10 cellular contexts compared by ENCODE assay signal in genomic region chr2:226661789-226662545, GRCh38.
DNase-seq lines count a peak whose midpoint lies in the region; ATAC-seq and TF ChIP-seq lines count a peak whose summit lies in the region.
"Had no signal": no experiment of that assay in that cellular context is flagged by ENCODE, and none has a peak within 500 bp of the region (broad histone marks: within the 10 kb centered on the region; RNA-seq: fewer than 3 reads in every experiment).

No MANE protein-coding gene starts in this region.

- peak overlapping the region; percentile 4 for H3K4me3 Mint-ChIP-seq in neural progenitor cell
- H3K4me3 Mint-ChIP-seq in CD4-positive, alpha-beta memory T cell, result no peak overlapping the region

- no peak overlapping the region for H3K4me2 ChIP-seq in neural progenitor cell

- POLR2A ChIA-PET in CD4-positive, alpha-beta memory T cell (lab: Charles Lee; ENCODE audit: partially characterized antibody), result no interaction called here

- H3K36me3 ChIP-seq in neural progenitor cell, result no peaks in the 10 kb centered on the region
- no peaks in the 10 kb centered on the region for H3K36me3 ChIP-seq in CD4-positive, alpha-beta memory T cell (ENCODE audit: insufficient read depth, low read length)

- no peaks in the 10 kb centered on the region for H3K79me2 ChIP-seq in neural progenitor cell (ENCODE audit: low read depth)

- H2AFZ ChIP-seq in neural progenitor cell (replicated peaks), result no peak overlapping the region

- ATAC-seq in GM19452 (IDR thresholded peaks at IDR 0.05; ENCODE audit: unreplicated experiment) (no peak), GM19023 (IDR thresholded peaks at IDR 0.05; ENCODE audit: unreplicated experiment) (no peak)

- H3F3A ChIP-seq in neural progenitor cell (ENCODE audit: low read depth), result no peaks in the 10 kb centered on the region

- no peaks in the 10 kb centered on the region for H3K4me1 ChIP-seq in neural progenitor cell
- H3K4me1 ChIP-seq in CD4-positive, alpha-beta memory T cell (ENCODE audit: insufficient read depth, low read length), result no peaks in the 10 kb centered on the region

- peak overlapping the region; percentile 12 for H3K27ac Mint-ChIP-seq in neural progenitor cell
- no peak overlapping the region for H3K27ac Mint-ChIP-seq in CD4-positive, alpha-beta memory T cell

- intact Hi-C loops in CD4-positive, alpha-beta memory T cell (cut with micrococcal nuclease), result no loop called here

- H3K9ac ChIP-seq in neural progenitor cell, result no peak overlapping the region

- no peak for TF ChIP-seq CTCF in AG10803 (conservative IDR thresholded peaks at IDR 0.05; ENCODE audit: low read length)
- no peak for TF ChIP-seq CTCF in epithelial cell of proximal tubule (conservative IDR thresholded peaks at IDR 0.05; ENCODE audit: low read depth, low read length)
- no peak for TF ChIP-seq CTCF in neural progenitor cell (IDR thresholded peaks at IDR 0.05)

- H3K27me3 Mint-ChIP-seq in neural progenitor cell (ENCODE audit: insufficient read depth, low read depth), result peaks cover 15% of the 10 kb centered on the region
- H3K27me3 Mint-ChIP-seq in CD4-positive, alpha-beta memory T cell, result peaks cover 0 to 8% of the 10 kb centered on the region in 2 donors

- H4K20me1 ChIP-seq in neural progenitor cell (ENCODE audit: low read depth), result no peaks in the 10 kb centered on the region

- H3K27me3 ChIP-seq in neural progenitor cell, result no peaks in the 10 kb centered on the region
- H3K27me3 ChIP-seq in CD4-positive, alpha-beta memory T cell (ENCODE audit: insufficient read depth, low read length), result no peaks in the 10 kb centered on the region

- DNase-seq in AG10803 (ENCODE audit: low read depth) (peak; percentile 97), NCI-H69 (lab: John Stamatoyannopoulos, UW) (peak; percentile 74), epithelial cell of proximal tubule (ENCODE audit: low read depth) (peak; percentile 98), neural progenitor cell (ENCODE audit: low spot score) (no peak)
- DNase-seq in CD4-positive, alpha-beta memory T cell, result no peak
- no peak for DNase-seq in stimulated activated CD8-positive, alpha-beta memory T cell treated with anti-CD3 and anti-CD28 coated beads, Interleukin-4, amount 100 ng/mL, for 48 hours
- DNase-seq: DMS79 treated with DMSO at 0.1 percent for 48 hours; stimulated activated CD4-positive, alpha-beta T cell treated with anti-CD3 and anti-CD28 coated beads, Interleukin-2, amount 100 ng/mL, for 24 hours had no signal

- peaks cover 25% of the 10 kb centered on the region for H3K4me1 Mint-ChIP-seq in neural progenitor cell
- no peaks in the 10 kb centered on the region for H3K4me1 Mint-ChIP-seq in CD4-positive, alpha-beta memory T cell

- H3K9me3 Mint-ChIP-seq in neural progenitor cell, result peaks cover 5% of the 10 kb centered on the region
- H3K9me3 Mint-ChIP-seq in CD4-positive, alpha-beta memory T cell, result peaks cover 0 to 2% (median 0%) of the 10 kb centered on the region in 8 donors

- no peak overlapping the region for H3K27ac ChIP-seq in neural progenitor cell
- H3K27ac ChIP-seq in CD4-positive, alpha-beta memory T cell (ENCODE audit: low read depth, low read length), result no peak overlapping the region

- no peaks in the 10 kb centered on the region for H3K9me3 ChIP-seq in neural progenitor cell (ENCODE audit: low read depth)
- no peaks in the 10 kb centered on the region for H3K9me3 ChIP-seq in CD4-positive, alpha-beta memory T cell (ENCODE audit: control insufficient read depth in 1 of 2, low read length in 2 of 2)

- H3K36me3 Mint-ChIP-seq in neural progenitor cell, result no peaks in the 10 kb centered on the region
- no peaks in the 10 kb centered on the region for H3K36me3 Mint-ChIP-seq in CD4-positive, alpha-beta memory T cell

- no peak overlapping the region for H3K4me3 ChIP-seq in AG10803 (ENCODE audit: low read length)
- no peak overlapping the region for H3K4me3 ChIP-seq in epithelial cell of proximal tubule (ENCODE audit: low read depth, low read length)
- H3K4me3 ChIP-seq in neural progenitor cell, result no peak overlapping the region
- no peak overlapping the region for H3K4me3 ChIP-seq in CD4-positive, alpha-beta memory T cell (ENCODE audit: low read length in 2 of 2)

- CTCF ChIA-PET in CD4-positive, alpha-beta memory T cell (lab: Charles Lee; ENCODE audit: partially characterized antibody), result no interaction called here

Comparison
In these comparisons a context has a peak if more than half of its experiments do, and no peak if none do; other contexts are left out.
1. DNase-seq: peak in AG10803 (single experiment), NCI-H69 (single experiment) and epithelial cell of proximal tubule (single experiment); none in neural progenitor cell (single experiment), CD4-positive, alpha-beta memory T cell (0 of 5) and stimulated activated CD8-positive, alpha-beta memory T cell treated with anti-CD3 and anti-CD28 coated beads, Interleukin-4, amount 100 ng/mL, for 48 hours (single experiment).